In the genomic region with DNA sequence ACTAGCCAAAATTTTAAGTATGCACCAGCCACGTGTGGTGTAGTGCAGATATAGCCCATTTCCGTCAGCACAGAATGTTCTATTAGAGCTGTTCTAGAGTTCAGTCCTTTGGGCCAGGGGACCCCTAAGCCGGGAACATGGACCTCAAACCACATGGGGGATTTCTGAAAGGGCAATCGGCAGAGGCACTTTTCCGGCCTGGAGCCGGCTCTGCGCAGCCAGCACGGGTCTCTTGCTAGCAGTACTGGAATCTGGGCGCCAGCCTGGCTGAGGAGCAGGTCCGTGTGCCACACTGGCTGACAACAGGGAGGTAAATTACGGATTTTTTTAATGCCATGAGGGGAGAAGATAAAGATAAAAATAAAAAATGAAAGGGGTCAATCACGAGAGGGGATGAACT, we compare ENCODE assay signal across 13 cellular contexts.
"Had no signal": no experiment of that assay in that cellular context is flagged by ENCODE, and none has a peak within 500 bp of the region (broad histone marks: within the 10 kb centered on the region; RNA-seq: fewer than 3 reads in every experiment).

No MANE protein-coding gene starts in this region.

- H3K36me3 ChIP-seq: colonic mucosa, gastrocnemius medialis had no signal

- H3K4me3 Mint-ChIP-seq: activated CD4-positive, alpha-beta T cell treated with anti-CD3 and anti-CD28 coated beads, Interleukin-2, amount 10 ng/mL, durations not matched to agents 24 days and 14 days had no signal

- DNase-seq: activated CD4-positive, alpha-beta T cell treated with anti-CD3 and anti-CD28 coated beads, Interleukin-2, amount 10 ng/mL, durations not matched to agents 24 days and 14 days; activated CD8-positive, alpha-beta memory T cell treated with anti-CD3 and anti-CD28 coated beads for 24 hours; colonic mucosa; effector CD4-positive, alpha-beta T cell; gastrocnemius medialis; heart right ventricle; left lung; mesenchymal stem cell; stimulated activated CD4-positive, alpha-beta T cell treated with anti-CD3 and anti-CD28 coated beads, Interleukin-15, amount 100 ng/mL, for 24 hours; stimulated activated CD4-positive, alpha-beta T cell treated with anti-CD3 and anti-CD28 coated beads, Interleukin-4, amount 100 ng/mL, for 24 hours; T-helper 1 cell had no signal

- H3K27me3 ChIP-seq: colonic mucosa, gastrocnemius medialis, heart right ventricle, left lung, tibial nerve had no signal

- H3K9me3 ChIP-seq: colonic mucosa, gastrocnemius medialis, heart right ventricle, left lung, tibial nerve had no signal

- H3K4me1 ChIP-seq: colonic mucosa, gastrocnemius medialis had no signal

- FAIRE-seq: islet of Langerhans had no signal

- H3K27me3 Mint-ChIP-seq: activated CD4-positive, alpha-beta T cell treated with anti-CD3 and anti-CD28 coated beads, Interleukin-2, amount 10 ng/mL, durations not matched to agents 24 days and 14 days had no signal

- H3K9me3 Mint-ChIP-seq: activated CD4-positive, alpha-beta T cell treated with anti-CD3 and anti-CD28 coated beads, Interleukin-2, amount 10 ng/mL, durations not matched to agents 24 days and 14 days had no signal

- H3K4me3 ChIP-seq: colonic mucosa, gastrocnemius medialis, heart right ventricle, left lung, tibial nerve had no signal

- H3K27ac ChIP-seq: colonic mucosa, gastrocnemius medialis, heart right ventricle, left lung, tibial nerve had no signal
